8 cellular contexts compared by ENCODE assay signal in the genomic region with DNA sequence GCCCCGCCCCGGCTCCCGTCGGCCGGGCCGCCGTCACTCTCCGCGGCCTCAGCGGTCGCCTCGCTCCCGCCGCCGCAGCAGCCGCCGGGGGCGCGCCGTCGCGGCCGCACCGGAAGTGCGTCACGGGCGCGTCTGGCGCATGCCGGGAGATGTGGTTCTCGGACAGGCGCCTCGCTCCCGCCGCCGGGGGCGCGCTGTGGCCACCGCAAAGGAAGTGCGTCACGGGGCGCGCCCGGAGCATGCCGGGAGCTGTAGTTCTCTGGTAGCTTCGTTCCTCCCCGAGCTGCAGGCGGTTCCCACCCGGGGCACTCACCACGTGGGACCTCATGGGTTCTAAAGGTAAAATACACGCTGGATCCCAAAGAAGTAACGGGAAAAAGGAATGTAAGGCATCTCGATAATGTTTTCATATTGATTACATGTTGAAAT. TPM values are rescaled to one million over a fixed set of nuclear protein-coding genes. Genes with fewer than 3 reads are reported as not detected.
DNase-seq lines count a peak whose midpoint lies in the region; ATAC-seq, FAIRE-seq and TF ChIP-seq lines count a peak whose summit lies in the region.

A gene with protein sequence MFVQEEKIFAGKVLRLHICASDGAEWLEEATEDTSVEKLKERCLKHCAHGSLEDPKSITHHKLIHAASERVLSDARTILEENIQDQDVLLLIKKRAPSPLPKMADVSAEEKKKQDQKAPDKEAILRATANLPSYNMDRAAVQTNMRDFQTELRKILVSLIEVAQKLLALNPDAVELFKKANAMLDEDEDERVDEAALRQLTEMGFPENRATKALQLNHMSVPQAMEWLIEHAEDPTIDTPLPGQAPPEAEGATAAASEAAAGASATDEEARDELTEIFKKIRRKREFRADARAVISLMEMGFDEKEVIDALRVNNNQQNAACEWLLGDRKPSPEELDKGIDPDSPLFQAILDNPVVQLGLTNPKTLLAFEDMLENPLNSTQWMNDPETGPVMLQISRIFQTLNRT (minus strand): TSS at position 97 of the 429 bp plus-strand sequence. CDS start 211 bp downstream, outside the sequence.

- H4K20me1 ChIP-seq in mammary epithelial cell (ENCODE audit: insufficient read depth, low read length) = no peaks in the 10 kb centered on the region

- peak within 1 kb of the TSS; percentile 83 for H3K4me2 ChIP-seq in mammary epithelial cell (ENCODE audit: insufficient read depth, low read depth, low read length)

- H2AFZ ChIP-seq in ACC112 (ENCODE audit: low read length, unreplicated experiment) (peak within 1 kb of the TSS; percentile 90), mammary epithelial cell (ENCODE audit: low read depth, low read length) (peak within 1 kb of the TSS; percentile 94)

- H3K27me3 ChIP-seq in ACC112 (ENCODE audit: insufficient read depth, low read length) = no peaks in the 10 kb centered on the region
- H3K27me3 ChIP-seq in mammary epithelial cell (ENCODE audit: insufficient read depth, low read length) = no peaks in the 10 kb centered on the region
- H3K27me3 ChIP-seq in small intestine (ENCODE audit: control insufficient read depth in 2 of 2, insufficient read depth in 2 of 2, low read length in 2 of 2) = no peaks in the 10 kb centered on the region

- DNase-seq in NCI-H2227 (lab: John Stamatoyannopoulos, UW; ENCODE audit: unreplicated experiment) (peak; percentile 95), mammary epithelial cell (peak; percentile 91), iPS-NIHi11 (ENCODE audit: low spot score) (peak; percentile 100), small intestine (peak; percentile 93)

- in situ Hi-C loops in mammary epithelial cell (cut with MboI; ENCODE audit: low sequenced_read_pairs in 2 of 2) = loop anchor here in 1 of 2 donors (10.0 to 25.0 kb wide), 2 partner anchors 164 to 301 kb away; no protein-coding TSS in a partner anchor

- 2% methylated on average over 44 of the region's 53 CpGs for WGBS in mammary epithelial cell (ENCODE audit: low coverage, missing lambda C conversion rate)
- 0 to 1% (median 0%) methylated on average over 37 to 53 of the region's 53 CpGs for WGBS in small intestine, 3 donors

- no peaks in the 10 kb centered on the region for H3K36me3 ChIP-seq in ACC112 (ENCODE audit: insufficient read depth, low read length)
- H3K36me3 ChIP-seq in mammary epithelial cell (ENCODE audit: insufficient read depth, low read length) = no peaks in the 10 kb centered on the region
- H3K36me3 ChIP-seq in small intestine (ENCODE audit: control insufficient read depth in 2 of 2, insufficient read depth in 2 of 2, low read length in 2 of 2) = no peaks in the 10 kb centered on the region

- BruUV-seq in mammary epithelial cell (replicated peaks; lab: Mats Ljungman, UMichigan) = no TSS peak

- CTCF ChIA-PET in mammary epithelial cell (lab: Charles Lee; ENCODE audit: low non-redundant PET) = interaction anchor here (0.6 kb wide), 1 partner anchor 1593 kb away, joined by 3 read pairs; no protein-coding TSS in a partner anchor

- dilution Hi-C loops in mammary epithelial cell (cut with HindIII; ENCODE audit: low sequenced_read_pairs) = no loop called here

- peaks cover 3% of the 10 kb centered on the region for H3K4me1 ChIP-seq in ACC112 (ENCODE audit: control insufficient read depth, insufficient read depth, low read length, unreplicated experiment)
- H3K4me1 ChIP-seq in mammary epithelial cell (ENCODE audit: insufficient read depth, low read length) = peaks cover 13% of the 10 kb centered on the region
- H3K4me1 ChIP-seq in small intestine (ENCODE audit: control insufficient read depth in 2 of 2, insufficient read depth in 1 of 2, low read depth in 1 of 2, low read length in 1 of 2) = no peaks in the 10 kb centered on the region

- H3K27ac ChIP-seq in ACC112 (ENCODE audit: low read depth, low read length) (peak within 1 kb of the TSS; percentile 23; the same call in 1 of the 2 replicates), mammary epithelial cell (ENCODE audit: insufficient read depth, low read depth, low read length) (peak within 1 kb of the TSS; percentile 37), small intestine (ENCODE audit: low read depth in 1 of 2, low read length in 1 of 2) (peak within 1 kb of the TSS; percentile 87 to 89)

- no peaks in the 10 kb centered on the region for H3K9me3 ChIP-seq in mammary epithelial cell (replicated peaks; ENCODE audit: insufficient read depth, low read length)
- no peaks in the 10 kb centered on the region for H3K9me3 ChIP-seq in small intestine (ENCODE audit: control insufficient read depth, low read depth)

- TF ChIP-seq CTCF in WI38 (IDR thresholded peaks at IDR 0.05; ENCODE audit: low read depth, low read length) = peak; percentile 13; the same call in 1 of the 2 replicates
- TF ChIP-seq CTCF in mammary epithelial cell (conservative IDR thresholded peaks at IDR 0.05 in 1 of 2, IDR thresholded peaks at IDR 0.05 in 1 of 2; ENCODE audit: extremely low read depth in 1 of 2, insufficient read depth in 1 of 2, low read depth in 1 of 2, low read length in 2 of 2) = peak in 1 of 2 donors; percentile 48

- intact Hi-C loops in mammary epithelial cell (cut with micrococcal nuclease) = loop anchor here (1.0 to 5.0 kb wide), 3 partner anchors 97 to 259 kb away; a partner anchor contains a TSS

- peaks cover 41% of the 10 kb centered on the region for H3K79me2 ChIP-seq in ACC112 (ENCODE audit: control insufficient read depth, insufficient read depth, low read length, unreplicated experiment)
- peaks cover 46% of the 10 kb centered on the region for H3K79me2 ChIP-seq in mammary epithelial cell (ENCODE audit: insufficient read depth, low read length)

- peak; percentile 82 for ATAC-seq in GM18873 (IDR thresholded peaks at IDR 0.05; ENCODE audit: low FRiP score, unreplicated experiment)
- ATAC-seq in HG03159 (IDR thresholded peaks at IDR 0.05; ENCODE audit: unreplicated experiment) = peak; percentile 90

- FAIRE-seq in small intestine (lab: Jason Lieb, UNC) = no peak

- H3K9ac ChIP-seq in mammary epithelial cell (ENCODE audit: insufficient read depth, low read length) = peak within 1 kb of the TSS; percentile 84

- H3K4me3 ChIP-seq in ACC112 (ENCODE audit: low read depth, low read length) (peak within 1 kb of the TSS; percentile 100), WI38 (ENCODE audit: low read depth, low read length) (peak within 1 kb of the TSS; percentile 85), mammary epithelial cell (replicated peaks in 1 of 3; ENCODE audit: insufficient read depth in 1 of 3, low read depth in 2 of 3, low read length in 3 of 3) (peak within 1 kb of the TSS; percentile 60 to 92 (median 68)), small intestine (ENCODE audit: low read depth in 1 of 2, low read length in 2 of 2) (peak within 1 kb of the TSS; percentile 80 to 83)

RNA-seq across cellular contexts. Expression of the gene that starts here (rescaled TPM):
- 10 to 100 TPM; 39.2 to 43.4 TPM for total RNA-seq in mammary epithelial cell
- polyA plus RNA-seq in mammary epithelial cell (48.8 TPM), small intestine (10 to 100 TPM; 56.0 to 78.5 (median 70.5) TPM)
- polyA minus RNA-seq in mammary epithelial cell = 47.1 TPM

Comparison
In these comparisons a context has a peak if more than half of its experiments do, and no peak if none do; other contexts are left out.
1. Peak in every context shown above with its lines: DNase-seq, ATAC-seq, H3K4me3 ChIP-seq and H3K27ac ChIP-seq.
2. H3K27ac ChIP-seq: peak in every context shown above with its lines; median percentile 88 in small intestine; 37 in mammary epithelial cell; 23 in ACC112.